8 cellular contexts compared by ENCODE assay signal in the genomic region with DNA sequence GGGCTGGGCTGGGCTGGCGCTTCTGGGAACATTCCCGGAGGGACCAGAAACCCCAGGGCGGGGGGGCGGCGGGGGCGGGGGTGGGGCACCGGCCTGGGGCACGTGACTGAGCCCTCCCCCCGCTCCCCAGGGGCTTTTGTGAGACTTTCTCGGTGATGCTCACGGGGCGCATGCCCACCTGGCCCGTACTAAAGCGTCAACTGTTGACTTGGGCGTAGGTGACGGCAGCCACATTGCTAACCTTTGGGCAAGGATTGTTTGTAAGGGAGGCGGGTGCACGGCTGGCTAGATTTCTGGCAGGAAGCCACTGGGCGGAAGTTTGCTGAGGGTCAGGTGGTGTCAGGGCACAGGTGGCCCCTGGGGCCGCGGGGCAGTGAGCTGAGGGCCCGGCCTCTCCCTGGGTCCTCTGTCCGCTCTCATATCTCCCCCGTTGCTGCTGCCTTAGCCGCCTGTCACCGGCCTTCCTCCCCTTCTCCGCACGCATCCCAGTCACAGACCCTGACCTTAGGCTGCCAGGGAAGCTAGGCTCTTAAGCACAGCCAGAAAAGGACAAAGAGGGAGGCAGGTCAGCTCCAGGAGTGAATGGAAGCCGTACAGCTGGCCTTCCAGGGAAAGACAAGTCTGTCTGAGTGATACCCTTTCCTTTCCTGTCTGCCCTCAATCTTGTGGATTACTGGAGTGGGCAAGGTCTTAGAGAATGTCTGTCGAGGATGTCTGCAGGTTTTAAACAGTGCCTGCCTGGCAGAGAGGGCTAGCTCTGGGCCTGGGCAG. TPM values are rescaled to one million over a fixed set of nuclear protein-coding genes. Genes with fewer than 3 reads are reported as not detected.
DNase-seq lines count a peak whose midpoint lies in the region; ATAC-seq, FAIRE-seq and TF ChIP-seq lines count a peak whose summit lies in the region.

No MANE protein-coding gene starts in this region.

- H3K4me3 ChIP-seq in dorsolateral prefrontal cortex (peak overlapping the region; percentile 55 to 96 (median 80)), thyroid gland (replicated peaks in 1 of 3) (peak overlapping the region in 2 of 3 donors; percentile 47 to 60)

- H3K27ac ChIP-seq in dorsolateral prefrontal cortex (peak overlapping the region; percentile 83 to 99 (median 97)), thyroid gland (peak overlapping the region; percentile 91 to 99 (median 91))

- no peaks in the 10 kb centered on the region for H3K9me3 ChIP-seq in thyroid gland

- H3K27me3 ChIP-seq in dorsolateral prefrontal cortex (no peaks in the 10 kb centered on the region), thyroid gland (no peaks in the 10 kb centered on the region)

- no peak for FAIRE-seq in D721Med (lab: Jason Lieb, UNC)

- intact Hi-C loops in dorsolateral prefrontal cortex (cut with DNase I) = loop anchor here (2.0 to 5.0 kb wide), 2 partner anchors 18 to 43 kb away; a partner anchor contains a TSS
- intact Hi-C loops in thyroid gland (cut with DNase I) = no loop called here

- H3K36me3 ChIP-seq in thyroid gland = no peaks in the 10 kb centered on the region

- DNase-seq in D721Med (ENCODE audit: insufficient read length, low spot score) (peak; percentile 91), RPMI7951 (ENCODE audit: low read depth) (peak; percentile 14), dorsolateral prefrontal cortex (peak in 6 of 10 donors; percentile 34 to 65 (median 50)), lung microvascular endothelial cell (ENCODE audit: low read depth in 2 of 2) (peak; percentile 22 to 40), thyroid gland (peak; percentile 86 to 89)

- ATAC-seq in GM19372 (IDR thresholded peaks at IDR 0.05; ENCODE audit: low read depth, unreplicated experiment) = peak; percentile 34
- peak; percentile 13 for ATAC-seq in HG03442 (IDR thresholded peaks at IDR 0.05; ENCODE audit: unreplicated experiment)
- ATAC-seq in HG02870 (IDR thresholded peaks at IDR 0.05; ENCODE audit: unreplicated experiment) = no peak

- WGBS in thyroid gland, 2 donors = 21 to 22% methylated on average over 15 to 16 of the region's 30 CpGs

- peaks cover 6 to 15% of the 10 kb centered on the region in 2 donors for H3K4me1 ChIP-seq in thyroid gland

- TF ChIP-seq CTCF in D721Med (IDR thresholded peaks at IDR 0.05; ENCODE audit: insufficient read depth, missing control alignments) (no peak), dorsolateral prefrontal cortex (IDR thresholded peaks at IDR 0.05 in 54 of 56, conservative IDR thresholded peaks at IDR 0.05 in 2 of 56; ENCODE audit: low read depth in 1 of 56, partially characterized antibody in 56 of 56) (no peak), thyroid gland (IDR thresholded peaks at IDR 0.05) (no peak)

- TF ChIP-seq POLR2A in thyroid gland (IDR thresholded peaks at IDR 0.05) = no peak

RNA-seq across cellular contexts. Expression of a gene that starts 0.8 kb away (rescaled TPM):
- total RNA-seq in RPMI7951 (2014; rRNA removed; shearing (Covaris generic)) = 2.4 TPM in 2 replicates
- total RNA-seq in dorsolateral prefrontal cortex (10 to 100 TPM; 12.0 to 29.6 (median 18.7) TPM), lung microvascular endothelial cell (9.2 and 15.9 TPM in 2 replicates), thyroid gland (10 to 100 TPM; 21.4 to 36.7 (median 33.5) TPM)

RNA-seq across cellular contexts. Expression of a gene that starts 18.3 kb away (rescaled TPM):
- total RNA-seq in RPMI7951 (2014; rRNA removed; shearing (Covaris generic)) = 15.4 and 23.7 TPM in 2 replicates
- total RNA-seq in dorsolateral prefrontal cortex = 10 to 100 TPM; 14.8 to 39.2 (median 25.7) TPM
- 12.1 and 21.6 TPM in 2 replicates for total RNA-seq in lung microvascular endothelial cell
- total RNA-seq in thyroid gland = 1 to 10 TPM; 1.1 to 3.8 (median 2.5) TPM

RNA-seq across cellular contexts. Expression of a gene that starts 38.4 kb away (rescaled TPM):
- not detected in 2 replicates for total RNA-seq in RPMI7951 (2014; rRNA removed; shearing (Covaris generic))
- 10 to 100 TPM in 115 of 120 experiments, 1 to 10 TPM in 5; 8.5 to 24.8 (median 14.6) TPM for total RNA-seq in dorsolateral prefrontal cortex
- total RNA-seq in lung microvascular endothelial cell = 0.44 and 0.60 TPM in 2 replicates
- 1 to 10 TPM; 1.5 to 2.8 (median 2.0) TPM for total RNA-seq in thyroid gland

RNA-seq across cellular contexts. Expression of a gene that starts 42.8 kb away (rescaled TPM):
- total RNA-seq in RPMI7951 (2014; rRNA removed; shearing (Covaris generic)) = 9.0 and 9.5 TPM in 2 replicates
- 10 to 100 TPM; 13.3 to 35.7 (median 24.4) TPM for total RNA-seq in dorsolateral prefrontal cortex
- total RNA-seq in lung microvascular endothelial cell = 11.6 and 14.9 TPM in 2 replicates
- total RNA-seq in thyroid gland = 10 to 100 TPM; 16.0 to 21.9 (median 19.0) TPM

Comparison
In these comparisons a context has a peak if more than half of its experiments do, and no peak if none do; other contexts are left out.
1. DNase-seq: peak in every context shown above with its lines; median percentile 91 in D721Med; 88 in thyroid gland; 50 in dorsolateral prefrontal cortex; 31 in lung microvascular endothelial cell; 14 in RPMI7951.